Comparison of ENCODE assay signal across 11 cellular contexts in the genomic region with DNA sequence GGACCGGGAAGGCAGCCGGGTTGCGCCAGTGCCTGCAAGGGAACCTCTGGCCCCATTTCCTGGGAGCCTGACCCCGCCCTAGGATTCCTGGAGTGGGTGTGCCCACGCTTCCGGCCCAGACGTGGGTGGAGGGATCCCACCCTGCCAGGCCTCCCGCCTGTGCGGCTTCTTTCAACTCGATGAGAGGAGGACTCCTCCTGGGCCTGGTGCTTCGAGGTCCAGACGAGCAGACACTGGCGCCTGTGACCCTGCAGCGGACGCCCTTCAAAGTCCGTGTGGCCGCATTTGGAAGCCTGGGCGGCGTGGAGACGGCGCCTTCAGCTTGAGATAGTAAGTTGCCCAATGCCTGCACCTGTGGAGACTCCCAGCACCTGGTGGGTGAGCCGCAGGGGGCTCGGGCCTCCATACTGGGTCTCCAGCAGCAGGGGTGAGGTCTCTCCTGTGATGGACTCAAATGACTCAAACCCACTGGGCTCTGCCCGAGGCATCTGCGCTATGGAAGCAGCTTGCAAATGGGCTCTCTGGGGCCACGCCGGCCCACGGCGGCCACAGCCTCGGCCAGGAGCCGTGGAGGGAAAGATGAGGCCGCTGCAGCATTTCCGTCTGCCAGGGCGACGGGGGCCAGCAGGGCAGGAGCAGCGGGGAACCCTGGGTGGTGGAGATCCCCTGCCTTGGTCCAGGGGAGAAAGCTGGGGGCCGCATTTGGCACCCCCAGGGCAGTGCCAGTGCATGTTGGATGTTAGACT.
A peak's percentile ranks its signal among the peaks of the same experiment; 100 is the strongest.
DNase-seq lines count a peak whose midpoint lies in the region; ATAC-seq, FAIRE-seq and TF ChIP-seq lines count a peak whose summit lies in the region.
"Had no signal": no experiment of that assay in that cellular context is flagged by ENCODE, and none has a peak within 500 bp of the region (broad histone marks: within the 10 kb centered on the region; RNA-seq: fewer than 3 reads in every experiment).

No MANE protein-coding gene starts in this region.

- H3K27me3 ChIP-seq in MG63 (no peaks in the 10 kb centered on the region), muscle layer of duodenum (ENCODE audit: low read depth, low read length) (no peaks in the 10 kb centered on the region)

- H3K36me3 ChIP-seq in MG63 (peaks cover 97% of the 10 kb centered on the region), muscle layer of duodenum (ENCODE audit: control insufficient read depth in 1 of 2, insufficient read depth in 2 of 2, low read length in 2 of 2) (peaks cover 14 to 47% of the 10 kb centered on the region in 2 donors)

- no peak overlapping the region for H3K27ac Mint-ChIP-seq in activated CD8-positive, alpha-beta memory T cell treated with anti-CD3 and anti-CD28 coated beads, Interleukin-2, amount 10 ng/mL, durations not matched to agents 7 days and 5 days
- H3K27ac Mint-ChIP-seq: activated naive CD8-positive, alpha-beta T cell; B cell had no signal

- H3K27me3 Mint-ChIP-seq in activated CD8-positive, alpha-beta memory T cell treated with anti-CD3 and anti-CD28 coated beads, Interleukin-2, amount 10 ng/mL, durations not matched to agents 7 days and 5 days = no peaks in the 10 kb centered on the region
- H3K27me3 Mint-ChIP-seq: activated naive CD8-positive, alpha-beta T cell; B cell had no signal

- TF ChIP-seq POLR2A in A549 (IDR thresholded peaks at IDR 0.05; ENCODE audit: low read length) = no peak

- CTCF ChIA-PET in A549 (lab: Yijun Ruan, JAX) = interaction anchor here (0.8 to 3.7 kb wide), 5 partner anchors 12 to 80 kb away, joined by 3 to 18 read pairs (median 5); no protein-coding TSS in a partner anchor
- CTCF ChIA-PET in activated CD8-positive, alpha-beta memory T cell treated with anti-CD3 and anti-CD28 coated beads, Interleukin-2, amount 10 ng/mL, durations not matched to agents 7 days and 5 days (lab: Charles Lee) = no interaction called here

- peaks cover 80% of the 10 kb centered on the region for H3K4me1 ChIP-seq in A549
- H3K4me1 ChIP-seq in muscle layer of duodenum (ENCODE audit: control insufficient read depth in 1 of 2, insufficient read depth in 2 of 2, low read length in 2 of 2) = peaks cover 47 to 94% of the 10 kb centered on the region in 2 donors

- H3K36me3 Mint-ChIP-seq in activated CD8-positive, alpha-beta memory T cell treated with anti-CD3 and anti-CD28 coated beads, Interleukin-2, amount 10 ng/mL, durations not matched to agents 7 days and 5 days = no peaks in the 10 kb centered on the region
- H3K36me3 Mint-ChIP-seq: activated naive CD8-positive, alpha-beta T cell had no signal

- no peaks in the 10 kb centered on the region for H3K9me3 ChIP-seq in A549
- no peaks in the 10 kb centered on the region for H3K9me3 ChIP-seq in MG63
- H3K9me3 ChIP-seq in muscle layer of duodenum (ENCODE audit: control insufficient read depth in 1 of 2, low read length in 2 of 2) = no peaks in the 10 kb centered on the region

- H3K9me3 Mint-ChIP-seq in activated CD8-positive, alpha-beta memory T cell treated with anti-CD3 and anti-CD28 coated beads, Interleukin-2, amount 10 ng/mL, durations not matched to agents 7 days and 5 days (ENCODE audit: low read depth) = no peaks in the 10 kb centered on the region

- no peak for TF ChIP-seq EP300 in A549 (IDR thresholded peaks at IDR 0.05)

- no peak overlapping the region for H3K4me3 Mint-ChIP-seq in activated CD8-positive, alpha-beta memory T cell treated with anti-CD3 and anti-CD28 coated beads, Interleukin-2, amount 10 ng/mL, durations not matched to agents 7 days and 5 days
- H3K4me3 Mint-ChIP-seq: activated naive CD8-positive, alpha-beta T cell; B cell had no signal

- TF ChIP-seq CTCF in A549 (IDR thresholded peaks at IDR 0.05) = no peak
- no peak for TF ChIP-seq CTCF in epithelial cell of esophagus (IDR thresholded peaks at IDR 0.05; ENCODE audit: insufficient read depth, low read depth, low read length, missing control alignments)
- TF ChIP-seq CTCF in GM13976 (IDR thresholded peaks at IDR 0.05; ENCODE audit: borderline replicate concordance, control extremely low read depth, extremely low read depth, insufficient read depth, missing control alignments) = no peak

- POLR2A ChIA-PET in A549 (lab: Yijun Ruan, JAX) = no interaction called here

- WGBS in A549 (ENCODE audit: missing lambda C conversion rate) = 41% methylated on average over 2 of the region's 37 CpGs

- peak overlapping the region; percentile 96 for H3K4me2 ChIP-seq in A549

- in situ Hi-C loops in GM13976 (cut with MboI; ENCODE audit: low sequenced_read_pairs, unreplicated experiment) = no loop called here

- H3K4me3 ChIP-seq in A549 = peak overlapping the region; percentile 52
- peak overlapping the region; percentile 78 for H3K4me3 ChIP-seq in MG63
- no peak overlapping the region for H3K4me3 ChIP-seq in epithelial cell of esophagus (ENCODE audit: low read length)
- H3K4me3 ChIP-seq in muscle layer of duodenum (ENCODE audit: low read depth in 1 of 2, low read length in 2 of 2) = peak overlapping the region in 1 of 2 donors; percentile 23

- no peak for TF ChIP-seq RAD21 in A549 (conservative IDR thresholded peaks at IDR 0.05 in 1 of 2, IDR thresholded peaks at IDR 0.05 in 1 of 2)

- peak; percentile 54 to 70 for ATAC-seq in A549
- ATAC-seq in HG02840 (IDR thresholded peaks at IDR 0.05; ENCODE audit: low FRiP score, unreplicated experiment) = no peak
- ATAC-seq in activated CD8-positive, alpha-beta memory T cell treated with anti-CD3 and anti-CD28 coated beads, Interleukin-2, amount 10 ng/mL, durations not matched to agents 7 days and 5 days = no peak

- H3K27ac ChIP-seq in A549 (peak overlapping the region; percentile 99 to 100), muscle layer of duodenum (ENCODE audit: low read length) (peak overlapping the region; percentile 91)

- DNase-seq in A549 (ENCODE audit: low read depth in 1 of 2, low spot score in 1 of 2) (peak; percentile 74 to 90), MG63 (peak; percentile 97), epithelial cell of esophagus (ENCODE audit: low read depth) (peak; percentile 83), GM13976 (ENCODE audit: low spot score) (no peak), foreskin melanocyte (no peak)
- no peak for DNase-seq in activated CD8-positive, alpha-beta memory T cell treated with anti-CD3 and anti-CD28 coated beads, Interleukin-2, amount 10 ng/mL, durations not matched to agents 7 days and 5 days
- DNase-seq: KBM-7 had no signal

- peaks cover 2% of the 10 kb centered on the region for H3K4me1 Mint-ChIP-seq in activated CD8-positive, alpha-beta memory T cell treated with anti-CD3 and anti-CD28 coated beads, Interleukin-2, amount 10 ng/mL, durations not matched to agents 7 days and 5 days
- H3K4me1 Mint-ChIP-seq: B cell had no signal

- FAIRE-seq in A549 (lab: Jason Lieb, UNC) = no peak

TF ChIP-seq in A549, 52 proteins besides CTCF, POLR2A, EP300 and RAD21:
- TF ChIP-seq, protein P1, sequence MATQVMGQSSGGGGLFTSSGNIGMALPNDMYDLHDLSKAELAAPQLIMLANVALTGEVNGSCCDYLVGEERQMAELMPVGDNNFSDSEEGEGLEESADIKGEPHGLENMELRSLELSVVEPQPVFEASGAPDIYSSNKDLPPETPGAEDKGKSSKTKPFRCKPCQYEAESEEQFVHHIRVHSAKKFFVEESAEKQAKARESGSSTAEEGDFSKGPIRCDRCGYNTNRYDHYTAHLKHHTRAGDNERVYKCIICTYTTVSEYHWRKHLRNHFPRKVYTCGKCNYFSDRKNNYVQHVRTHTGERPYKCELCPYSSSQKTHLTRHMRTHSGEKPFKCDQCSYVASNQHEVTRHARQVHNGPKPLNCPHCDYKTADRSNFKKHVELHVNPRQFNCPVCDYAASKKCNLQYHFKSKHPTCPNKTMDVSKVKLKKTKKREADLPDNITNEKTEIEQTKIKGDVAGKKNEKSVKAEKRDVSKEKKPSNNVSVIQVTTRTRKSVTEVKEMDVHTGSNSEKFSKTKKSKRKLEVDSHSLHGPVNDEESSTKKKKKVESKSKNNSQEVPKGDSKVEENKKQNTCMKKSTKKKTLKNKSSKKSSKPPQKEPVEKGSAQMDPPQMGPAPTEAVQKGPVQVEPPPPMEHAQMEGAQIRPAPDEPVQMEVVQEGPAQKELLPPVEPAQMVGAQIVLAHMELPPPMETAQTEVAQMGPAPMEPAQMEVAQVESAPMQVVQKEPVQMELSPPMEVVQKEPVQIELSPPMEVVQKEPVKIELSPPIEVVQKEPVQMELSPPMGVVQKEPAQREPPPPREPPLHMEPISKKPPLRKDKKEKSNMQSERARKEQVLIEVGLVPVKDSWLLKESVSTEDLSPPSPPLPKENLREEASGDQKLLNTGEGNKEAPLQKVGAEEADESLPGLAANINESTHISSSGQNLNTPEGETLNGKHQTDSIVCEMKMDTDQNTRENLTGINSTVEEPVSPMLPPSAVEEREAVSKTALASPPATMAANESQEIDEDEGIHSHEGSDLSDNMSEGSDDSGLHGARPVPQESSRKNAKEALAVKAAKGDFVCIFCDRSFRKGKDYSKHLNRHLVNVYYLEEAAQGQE (IDR thresholded peaks at IDR 0.05) = no peak
- TF ChIP-seq HOXB5 (CRISPR knock-in tag; IDR thresholded peaks at IDR 0.05) (peak; percentile 51; the same call in 1 of the 2 replicates), JUN (IDR thresholded peaks at IDR 0.05) (peak in 1 of 2 experiments; percentile 39; a peak in 2 of 5 replicates), TP53 (CRISPR knock-in tag; IDR thresholded peaks at IDR 0.05) (no peak), FOSL2 (IDR thresholded peaks at IDR 0.05) (no peak), FOSL2 (CRISPR knock-in tag; IDR thresholded peaks at IDR 0.05) (no peak), CEBPB (IDR thresholded peaks at IDR 0.05) (peak in 1 of 2 experiments; percentile 42; a peak in 1 of 4 replicates), MYC (IDR thresholded peaks at IDR 0.05; ENCODE audit: borderline replicate concordance, low read length) (peak; percentile 22; the same call in 1 of the 2 replicates)
- TF ChIP-seq, protein P2, sequence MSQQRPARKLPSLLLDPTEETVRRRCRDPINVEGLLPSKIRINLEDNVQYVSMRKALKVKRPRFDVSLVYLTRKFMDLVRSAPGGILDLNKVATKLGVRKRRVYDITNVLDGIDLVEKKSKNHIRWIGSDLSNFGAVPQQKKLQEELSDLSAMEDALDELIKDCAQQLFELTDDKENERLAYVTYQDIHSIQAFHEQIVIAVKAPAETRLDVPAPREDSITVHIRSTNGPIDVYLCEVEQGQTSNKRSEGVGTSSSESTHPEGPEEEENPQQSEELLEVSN (IDR thresholded peaks at IDR 0.05; ENCODE audit: borderline replicate concordance, low read depth) = peak; percentile 54; the same call in 1 of the 2 replicates
- TF ChIP-seq, protein P3, sequence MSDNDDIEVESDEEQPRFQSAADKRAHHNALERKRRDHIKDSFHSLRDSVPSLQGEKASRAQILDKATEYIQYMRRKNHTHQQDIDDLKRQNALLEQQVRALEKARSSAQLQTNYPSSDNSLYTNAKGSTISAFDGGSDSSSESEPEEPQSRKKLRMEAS (IDR thresholded peaks at IDR 0.05) = peak; percentile 86

Comparison
In these comparisons a context has a peak if more than half of its experiments do, and no peak if none do; other contexts are left out.
1. ATAC-seq: peak in A549 (2 of 2); none in HG02840 (single experiment) and activated CD8-positive, alpha-beta memory T cell treated with anti-CD3 and anti-CD28 coated beads, Interleukin-2, amount 10 ng/mL, durations not matched to agents 7 days and 5 days (single experiment).
2. DNase-seq: peak in A549 (2 of 2), MG63 (single experiment) and epithelial cell of esophagus (single experiment); none in GM13976 (single experiment), foreskin melanocyte (single experiment) and activated CD8-positive, alpha-beta memory T cell treated with anti-CD3 and anti-CD28 coated beads, Interleukin-2, amount 10 ng/mL, durations not matched to agents 7 days and 5 days (single experiment).